2 cellular contexts compared by ENCODE assay signal in genomic region chr16:50188619-50189136, GRCh38.
TF ChIP-seq lines count a peak whose summit lies in the region.

No MANE protein-coding gene starts in this region.

TF ChIP-seq in SK-N-SH treated with all-trans-retinoic acid at 6 μM for 48 hours, 23 proteins besides CTCF, POLR2A, EP300 and RAD21 (continued from another document):
- no peak for TF ChIP-seq POU6F1 (CRISPR knock-in tag; IDR thresholded peaks at IDR 0.05; ENCODE audit: borderline replicate concordance, low read depth)
- TF ChIP-seq GLIS3 (CRISPR knock-in tag; IDR thresholded peaks at IDR 0.05) = no peak
- TF ChIP-seq TSHZ2 (CRISPR knock-in tag; IDR thresholded peaks at IDR 0.05) = no peak
TF ChIP-seq in SK-N-SH treated with all-trans-retinoic acid at 6 μM for 48 hours: peak in this region for 0.

TF ChIP-seq in SK-N-SH, 30 proteins besides CTCF, POLR2A, EP300 and RAD21:
- TF ChIP-seq ZBTB33 (IDR thresholded peaks at IDR 0.05; ENCODE audit: borderline replicate concordance, low read depth) (no peak), POLR2AphosphoS5 (IDR thresholded peaks at IDR 0.05; ENCODE audit: low read depth, low read length) (no peak), USF2 (IDR thresholded peaks at IDR 0.05; ENCODE audit: borderline replicate concordance, low read depth, low read length) (no peak), FOSL2 (IDR thresholded peaks at IDR 0.05; ENCODE audit: borderline replicate concordance, low read depth) (no peak), CHD2 (IDR thresholded peaks at IDR 0.05; ENCODE audit: low read length, partially characterized antibody) (no peak), RXRA (IDR thresholded peaks at IDR 0.05; ENCODE audit: borderline replicate concordance, low read depth) (no peak), TAF1 (IDR thresholded peaks at IDR 0.05; ENCODE audit: borderline replicate concordance, low read depth, low read length) (no peak), TEAD4 (IDR thresholded peaks at IDR 0.05; ENCODE audit: borderline replicate concordance, insufficient read depth) (no peak), NRF1 (IDR thresholded peaks at IDR 0.05; ENCODE audit: low read depth, low read length) (no peak), GABPA (IDR thresholded peaks at IDR 0.05; ENCODE audit: low read depth) (no peak), MEF2A (IDR thresholded peaks at IDR 0.05; ENCODE audit: borderline replicate concordance, low read depth) (no peak), GATA2 (CRISPR knock-in tag; IDR thresholded peaks at IDR 0.05) (no peak), RFX5 (IDR thresholded peaks at IDR 0.05; ENCODE audit: low read length) (no peak), FOXJ3 (CRISPR knock-in tag; IDR thresholded peaks at IDR 0.05) (no peak), YY1 (IDR thresholded peaks at IDR 0.05; ENCODE audit: low read depth) (no peak)
- TF ChIP-seq, protein P1, sequence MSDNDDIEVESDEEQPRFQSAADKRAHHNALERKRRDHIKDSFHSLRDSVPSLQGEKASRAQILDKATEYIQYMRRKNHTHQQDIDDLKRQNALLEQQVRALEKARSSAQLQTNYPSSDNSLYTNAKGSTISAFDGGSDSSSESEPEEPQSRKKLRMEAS (IDR thresholded peaks at IDR 0.05; ENCODE audit: low read depth) = no peak
- TF ChIP-seq, protein P2, sequence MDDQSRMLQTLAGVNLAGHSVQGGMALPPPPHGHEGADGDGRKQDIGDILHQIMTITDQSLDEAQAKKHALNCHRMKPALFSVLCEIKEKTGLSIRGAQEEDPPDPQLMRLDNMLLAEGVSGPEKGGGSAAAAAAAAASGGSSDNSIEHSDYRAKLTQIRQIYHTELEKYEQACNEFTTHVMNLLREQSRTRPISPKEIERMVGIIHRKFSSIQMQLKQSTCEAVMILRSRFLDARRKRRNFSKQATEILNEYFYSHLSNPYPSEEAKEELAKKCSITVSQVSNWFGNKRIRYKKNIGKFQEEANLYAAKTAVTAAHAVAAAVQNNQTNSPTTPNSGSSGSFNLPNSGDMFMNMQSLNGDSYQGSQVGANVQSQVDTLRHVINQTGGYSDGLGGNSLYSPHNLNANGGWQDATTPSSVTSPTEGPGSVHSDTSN (IDR thresholded peaks at IDR 0.05) = no peak
- TF ChIP-seq, protein P3, sequence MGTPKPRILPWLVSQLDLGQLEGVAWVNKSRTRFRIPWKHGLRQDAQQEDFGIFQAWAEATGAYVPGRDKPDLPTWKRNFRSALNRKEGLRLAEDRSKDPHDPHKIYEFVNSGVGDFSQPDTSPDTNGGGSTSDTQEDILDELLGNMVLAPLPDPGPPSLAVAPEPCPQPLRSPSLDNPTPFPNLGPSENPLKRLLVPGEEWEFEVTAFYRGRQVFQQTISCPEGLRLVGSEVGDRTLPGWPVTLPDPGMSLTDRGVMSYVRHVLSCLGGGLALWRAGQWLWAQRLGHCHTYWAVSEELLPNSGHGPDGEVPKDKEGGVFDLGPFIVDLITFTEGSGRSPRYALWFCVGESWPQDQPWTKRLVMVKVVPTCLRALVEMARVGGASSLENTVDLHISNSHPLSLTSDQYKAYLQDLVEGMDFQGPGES (IDR thresholded peaks at IDR 0.05; ENCODE audit: low read depth, low read length) = no peak
